1 cellular context compared by ENCODE assay signal in genomic region chr7:106864298-106865081, GRCh38.
TF ChIP-seq lines count a peak whose summit lies in the region.

No MANE protein-coding gene starts in this region.

TF ChIP-seq in liver, 16 proteins besides CTCF, POLR2A, EP300 and RAD21:
- TF ChIP-seq, protein P1, sequence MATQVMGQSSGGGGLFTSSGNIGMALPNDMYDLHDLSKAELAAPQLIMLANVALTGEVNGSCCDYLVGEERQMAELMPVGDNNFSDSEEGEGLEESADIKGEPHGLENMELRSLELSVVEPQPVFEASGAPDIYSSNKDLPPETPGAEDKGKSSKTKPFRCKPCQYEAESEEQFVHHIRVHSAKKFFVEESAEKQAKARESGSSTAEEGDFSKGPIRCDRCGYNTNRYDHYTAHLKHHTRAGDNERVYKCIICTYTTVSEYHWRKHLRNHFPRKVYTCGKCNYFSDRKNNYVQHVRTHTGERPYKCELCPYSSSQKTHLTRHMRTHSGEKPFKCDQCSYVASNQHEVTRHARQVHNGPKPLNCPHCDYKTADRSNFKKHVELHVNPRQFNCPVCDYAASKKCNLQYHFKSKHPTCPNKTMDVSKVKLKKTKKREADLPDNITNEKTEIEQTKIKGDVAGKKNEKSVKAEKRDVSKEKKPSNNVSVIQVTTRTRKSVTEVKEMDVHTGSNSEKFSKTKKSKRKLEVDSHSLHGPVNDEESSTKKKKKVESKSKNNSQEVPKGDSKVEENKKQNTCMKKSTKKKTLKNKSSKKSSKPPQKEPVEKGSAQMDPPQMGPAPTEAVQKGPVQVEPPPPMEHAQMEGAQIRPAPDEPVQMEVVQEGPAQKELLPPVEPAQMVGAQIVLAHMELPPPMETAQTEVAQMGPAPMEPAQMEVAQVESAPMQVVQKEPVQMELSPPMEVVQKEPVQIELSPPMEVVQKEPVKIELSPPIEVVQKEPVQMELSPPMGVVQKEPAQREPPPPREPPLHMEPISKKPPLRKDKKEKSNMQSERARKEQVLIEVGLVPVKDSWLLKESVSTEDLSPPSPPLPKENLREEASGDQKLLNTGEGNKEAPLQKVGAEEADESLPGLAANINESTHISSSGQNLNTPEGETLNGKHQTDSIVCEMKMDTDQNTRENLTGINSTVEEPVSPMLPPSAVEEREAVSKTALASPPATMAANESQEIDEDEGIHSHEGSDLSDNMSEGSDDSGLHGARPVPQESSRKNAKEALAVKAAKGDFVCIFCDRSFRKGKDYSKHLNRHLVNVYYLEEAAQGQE (IDR thresholded peaks at IDR 0.05) = no peak
- no peak for TF ChIP-seq ZBTB33 (IDR thresholded peaks at IDR 0.05)
- TF ChIP-seq HNF4G (IDR thresholded peaks at IDR 0.05) = no peak
- no peak for TF ChIP-seq HNF4A (conservative IDR thresholded peaks at IDR 0.05)
- no peak for TF ChIP-seq FOXA2 (IDR thresholded peaks at IDR 0.05)
- no peak for TF ChIP-seq TAF1 (conservative IDR thresholded peaks at IDR 0.05)
- TF ChIP-seq FOXA1 (IDR thresholded peaks at IDR 0.05) = no peak
- TF ChIP-seq SP1 (IDR thresholded peaks at IDR 0.05) = no peak
- no peak for TF ChIP-seq NR2F2 (IDR thresholded peaks at IDR 0.05)
- TF ChIP-seq JUND (IDR thresholded peaks at IDR 0.05) = no peak
- TF ChIP-seq YY1 (IDR thresholded peaks at IDR 0.05) = no peak
- no peak for TF ChIP-seq RXRA (IDR thresholded peaks at IDR 0.05)
TF ChIP-seq in liver: peak in this region for 0.
